Comparison of ENCODE assay signal across 10 cellular contexts in the genomic region with DNA sequence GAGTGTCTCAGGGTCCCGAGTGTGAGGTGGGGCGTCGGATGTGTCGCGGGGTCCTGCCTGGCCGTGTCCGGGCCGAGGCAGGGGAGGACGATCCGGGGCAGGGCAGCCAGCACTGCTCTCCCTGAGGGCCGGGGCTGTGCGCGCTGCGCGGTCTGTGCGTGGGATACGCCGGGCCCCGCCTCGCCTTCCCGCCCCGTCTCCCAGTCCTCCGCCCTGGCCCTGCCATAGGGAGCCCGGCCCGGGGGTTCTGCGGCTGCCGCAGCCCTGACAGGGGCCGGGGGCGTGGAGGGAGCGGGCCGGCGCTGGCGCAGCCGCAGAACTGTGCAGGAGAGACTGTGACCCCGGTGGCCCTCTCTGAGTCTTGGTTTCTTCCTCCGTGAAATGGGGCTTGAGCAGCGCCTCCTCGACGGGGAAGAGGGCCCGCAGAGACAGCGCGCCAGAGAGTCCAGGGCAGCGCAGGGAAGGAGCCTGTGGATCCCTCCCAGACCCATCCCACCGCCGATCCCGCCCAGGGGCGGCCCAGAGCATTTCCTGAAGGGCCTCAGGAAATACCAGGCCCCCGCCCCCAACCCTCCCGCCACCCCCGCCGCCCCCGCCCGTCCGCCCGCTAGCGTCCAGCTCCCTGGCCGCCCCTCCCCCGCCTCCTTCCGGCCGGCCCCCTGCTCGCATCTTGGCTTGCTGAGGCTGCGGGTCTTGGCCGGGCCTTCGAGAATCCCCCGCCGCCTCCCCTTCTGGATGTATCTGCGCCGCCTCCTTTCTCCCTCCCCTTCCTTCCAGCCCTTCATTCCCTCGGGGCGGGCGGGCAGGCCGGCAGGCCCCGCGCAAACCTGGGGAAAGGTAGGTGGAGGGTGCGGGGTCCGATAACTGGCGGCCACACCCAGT. TPM values are rescaled to one million over a fixed set of nuclear protein-coding genes. Genes with fewer than 3 reads are reported as not detected.
DNase-seq lines count a peak whose midpoint lies in the region; ATAC-seq and TF ChIP-seq lines count a peak whose summit lies in the region.
"Not testable (repeated sequence)": the region's sequence is repeated elsewhere in the genome, so short reads cannot be mapped to it uniquely, and the experiment has no call there.
"Had no signal": no experiment of that assay in that cellular context is flagged by ENCODE, and none has a peak within 500 bp of the region (broad histone marks: within the 10 kb centered on the region; RNA-seq: fewer than 3 reads in every experiment).

No MANE protein-coding gene starts in this region.

- not testable (repeated sequence) for H3K27ac Mint-ChIP-seq in Caco-2 (ENCODE audit: unreplicated experiment); activated naive CD4-positive, alpha-beta T cell treated with anti-CD3 and anti-CD28 coated beads, Interleukin-2, amount 50 U/mL, for 72 hours; glutamatergic neuron (ENCODE audit: unreplicated experiment); naive thymus-derived CD4-positive, alpha-beta T cell

- BruUV-seq in Caco-2 (replicated peaks; lab: Mats Ljungman, UMichigan), result not testable (repeated sequence)

- TF ChIP-seq CTCF in Caco-2 (IDR thresholded peaks at IDR 0.05; ENCODE audit: insufficient read depth in 1 of 2, low read depth in 1 of 2, low read length in 1 of 2, severe bottlenecking in 1 of 2, unreplicated experiment in 1 of 2); glutamatergic neuron (IDR thresholded peaks at IDR 0.05; ENCODE audit: partially characterized antibody, unreplicated experiment); psoas muscle (IDR thresholded peaks at IDR 0.05); tibial artery (IDR thresholded peaks at IDR 0.05): not testable (repeated sequence)

- ATAC-seq in SK-N-SH treated with all-trans-retinoic acid at 6 μM for 48 hours, result peak; percentile 64
- ATAC-seq in activated naive CD4-positive, alpha-beta T cell treated with anti-CD3 and anti-CD28 coated beads, Interleukin-2, amount 50 U/mL, for 72 hours, result peak; percentile 11 to 20
- peak; percentile 82 for ATAC-seq in left lobe of liver
- peak; percentile 25 for ATAC-seq in naive thymus-derived CD4-positive, alpha-beta T cell
- peak; percentile 60 to 78 (median 72) for ATAC-seq in psoas muscle

- not testable (repeated sequence) for H3K27ac ChIP-seq in naive thymus-derived CD4-positive, alpha-beta T cell (ENCODE audit: low read depth, low read length); psoas muscle
- H3K27ac ChIP-seq in tibial artery, result peak overlapping the region; percentile 70 to 82

- H3K4me1 Mint-ChIP-seq in Caco-2 (ENCODE audit: low read depth, unreplicated experiment); glutamatergic neuron (ENCODE audit: low read depth, unreplicated experiment); naive thymus-derived CD4-positive, alpha-beta T cell: not testable (repeated sequence)

- CTCF ChIA-PET in Caco-2 (lab: Charles Lee); naive thymus-derived CD4-positive, alpha-beta T cell (lab: Charles Lee): not testable (repeated sequence)

- intact Hi-C loops in Caco-2 (cut with micrococcal nuclease; ENCODE audit: unreplicated experiment); naive thymus-derived CD4-positive, alpha-beta T cell (cut with micrococcal nuclease); psoas muscle (cut with DNase I); tibial artery (cut with DNase I; ENCODE audit: low total_unique reads): not testable (repeated sequence)

- DNase-seq in Caco-2, result peak; percentile 43 to 57
- not testable (repeated sequence) for DNase-seq in activated naive CD4-positive, alpha-beta T cell treated with anti-CD3 and anti-CD28 coated beads, Interleukin-2, amount 50 U/mL, for 72 hours (ENCODE audit: low spot score in 2 of 2); left lobe of liver (ENCODE audit: low spot score)
- DNase-seq in glutamatergic neuron, result peak; percentile 8
- peak in 1 of 9 donors; percentile 0 for DNase-seq in naive thymus-derived CD4-positive, alpha-beta T cell
- DNase-seq in psoas muscle, result peak; percentile 9 to 52
- DNase-seq in tibial artery, result peak; percentile 19 to 59

- H3K36me3 Mint-ChIP-seq in Caco-2 (ENCODE audit: insufficient read depth, unreplicated experiment); activated naive CD4-positive, alpha-beta T cell treated with anti-CD3 and anti-CD28 coated beads, Interleukin-2, amount 50 U/mL, for 72 hours; glutamatergic neuron (ENCODE audit: unreplicated experiment); naive thymus-derived CD4-positive, alpha-beta T cell: not testable (repeated sequence)

- peak overlapping the region; percentile 19 for H3K4me3 ChIP-seq in Caco-2 (ENCODE audit: low read depth, low read length)
- not testable (repeated sequence) for H3K4me3 ChIP-seq in naive thymus-derived CD4-positive, alpha-beta T cell (ENCODE audit: low read length); psoas muscle
- H3K4me3 ChIP-seq in tibial artery, result peak overlapping the region; percentile 39 to 52

- H3K27me3 Mint-ChIP-seq in Caco-2 (ENCODE audit: insufficient read depth, unreplicated experiment); glutamatergic neuron (ENCODE audit: unreplicated experiment); naive thymus-derived CD4-positive, alpha-beta T cell: not testable (repeated sequence)

- POLR2A ChIA-PET in Caco-2 (lab: Charles Lee); naive thymus-derived CD4-positive, alpha-beta T cell (lab: Charles Lee): not testable (repeated sequence)

- WGBS in psoas muscle, 3 donors, result 2% methylated on average over 8 of the region's 77 CpGs; no CpG with 5 or more reads in 2 of the 3 donors

- not testable (repeated sequence) for H3K27me3 ChIP-seq in Caco-2 (replicated peaks; ENCODE audit: control insufficient read depth, insufficient read depth, low read length); naive thymus-derived CD4-positive, alpha-beta T cell (ENCODE audit: control insufficient read depth in 2 of 2, insufficient read depth in 2 of 2, low read length in 2 of 2); psoas muscle (ENCODE audit: insufficient read depth in 3 of 3, low read length in 2 of 3); tibial artery

- not testable (repeated sequence) for H3K9me3 ChIP-seq in Caco-2; naive thymus-derived CD4-positive, alpha-beta T cell (ENCODE audit: control insufficient read depth in 2 of 3, low read length in 3 of 3); psoas muscle; tibial artery

- not testable (repeated sequence) for H3K4me1 ChIP-seq in Caco-2; naive thymus-derived CD4-positive, alpha-beta T cell (ENCODE audit: control insufficient read depth in 2 of 2, insufficient read depth in 2 of 2, low read length in 2 of 2); psoas muscle; tibial artery

- not testable (repeated sequence) for H3K9me3 Mint-ChIP-seq in Caco-2 (ENCODE audit: unreplicated experiment); activated naive CD4-positive, alpha-beta T cell treated with anti-CD3 and anti-CD28 coated beads, Interleukin-2, amount 50 U/mL, for 72 hours; glutamatergic neuron (ENCODE audit: unreplicated experiment); naive thymus-derived CD4-positive, alpha-beta T cell

- not testable (repeated sequence) for H3K4me3 Mint-ChIP-seq in Caco-2 (ENCODE audit: unreplicated experiment); glutamatergic neuron (ENCODE audit: unreplicated experiment); naive thymus-derived CD4-positive, alpha-beta T cell

- not testable (repeated sequence) for H3K36me3 ChIP-seq in Caco-2 (ENCODE audit: control insufficient read depth, insufficient read depth, low read length); naive thymus-derived CD4-positive, alpha-beta T cell (ENCODE audit: control insufficient read depth in 2 of 3, insufficient read depth in 3 of 3, low read length in 3 of 3); psoas muscle (ENCODE audit: insufficient read depth in 1 of 2, low read depth in 1 of 2); tibial artery

RNA-seq across cellular contexts. Expression of a gene that starts 38.3 kb away (rescaled TPM):
- total RNA-seq in Caco-2 (2022), result not detected in 2 replicates
- total RNA-seq in activated naive CD4-positive, alpha-beta T cell treated with anti-CD3 and anti-CD28 coated beads, Interleukin-2, amount 50 U/mL, for 72 hours, result 1 to 10 TPM; 8.1 to 9.4 TPM
- not detected for total RNA-seq in glutamatergic neuron (ENCODE audit: unreplicated experiment)
- 3.0 TPM for total RNA-seq in left lobe of liver
- total RNA-seq in naive thymus-derived CD4-positive, alpha-beta T cell, result 100 to 1,000 TPM in 2 of 5 experiments, 10 to 100 TPM in 3; 25.1 to 105 (median 32.8) TPM
- 1 to 10 TPM; 3.9 TPM for polyA plus RNA-seq in naive thymus-derived CD4-positive, alpha-beta T cell
- total RNA-seq in psoas muscle, result 1 to 10 TPM in 1 of 4 donors, under 1 TPM in 1, not detected in 2; 0.90 to 1.5 TPM
- under 1 TPM; 0.34 to 0.74 (median 0.35) TPM for polyA plus RNA-seq in psoas muscle
- total RNA-seq: A673, HT-29 had no signal

RNA-seq across cellular contexts. Expression of a gene that starts 42.3 kb away (rescaled TPM):
- total RNA-seq in Caco-2 (2022), result 0.50 TPM in 1 of 2 replicates, not detected in the other
- 10 to 100 TPM; 12.7 to 13.7 TPM for total RNA-seq in activated naive CD4-positive, alpha-beta T cell treated with anti-CD3 and anti-CD28 coated beads, Interleukin-2, amount 50 U/mL, for 72 hours
- total RNA-seq in glutamatergic neuron (ENCODE audit: unreplicated experiment), result 0.64 TPM
- total RNA-seq in left lobe of liver, result 4.0 TPM
- total RNA-seq in naive thymus-derived CD4-positive, alpha-beta T cell, result 10 to 100 TPM; 31.9 to 85.5 (median 45.6) TPM
- polyA plus RNA-seq in naive thymus-derived CD4-positive, alpha-beta T cell, result 100 to 1,000 TPM in 1 of 2 donors, 10 to 100 TPM in 1; 97.6 to 162 TPM
- 1 to 10 TPM in 3 of 4 donors, under 1 TPM in 1; 0.71 to 2.2 (median 1.9) TPM for total RNA-seq in psoas muscle
- polyA plus RNA-seq in psoas muscle, result 1 to 10 TPM in 2 of 3 donors, under 1 TPM in 1; 0.71 to 1.9 (median 1.4) TPM

Comparison
In these comparisons a context has a peak if more than half of its experiments do, and no peak if none do; other contexts are left out.
1. ATAC-seq: peak in every context shown above with its lines; median percentile 82 in left lobe of liver; 72 in psoas muscle; 64 in SK-N-SH treated with all-trans-retinoic acid at 6 μM for 48 hours; 25 in naive thymus-derived CD4-positive, alpha-beta T cell; 16 in activated naive CD4-positive, alpha-beta T cell treated with anti-CD3 and anti-CD28 coated beads, Interleukin-2, amount 50 U/mL, for 72 hours.